Comparison of ENCODE assay signal across 1 cellular context in the genomic region with DNA sequence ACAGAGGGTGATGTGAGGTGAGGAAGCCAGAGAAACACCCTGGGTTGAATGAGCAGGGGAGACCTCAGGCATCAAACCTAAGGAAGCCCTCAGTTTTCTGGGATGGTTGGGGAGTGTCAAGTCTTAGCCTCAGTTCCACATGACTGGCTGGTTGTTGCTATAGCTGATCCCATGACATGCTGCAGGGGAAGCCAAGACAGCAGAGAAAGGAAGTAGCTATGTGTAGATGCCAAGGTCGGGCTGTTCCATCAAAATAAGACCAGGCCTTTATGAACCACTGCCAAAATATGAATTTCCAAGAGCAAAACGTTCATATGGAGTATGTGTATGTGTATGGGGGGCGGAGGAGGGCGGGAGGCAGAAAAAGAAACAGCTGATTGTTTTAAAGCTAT.
TF ChIP-seq lines count a peak whose summit lies in the region.

No MANE protein-coding gene starts in this region.

TF ChIP-seq in WTC11, 78 proteins besides CTCF, POLR2A, EP300 and RAD21 (continued from another document):
- TF ChIP-seq, protein P1, sequence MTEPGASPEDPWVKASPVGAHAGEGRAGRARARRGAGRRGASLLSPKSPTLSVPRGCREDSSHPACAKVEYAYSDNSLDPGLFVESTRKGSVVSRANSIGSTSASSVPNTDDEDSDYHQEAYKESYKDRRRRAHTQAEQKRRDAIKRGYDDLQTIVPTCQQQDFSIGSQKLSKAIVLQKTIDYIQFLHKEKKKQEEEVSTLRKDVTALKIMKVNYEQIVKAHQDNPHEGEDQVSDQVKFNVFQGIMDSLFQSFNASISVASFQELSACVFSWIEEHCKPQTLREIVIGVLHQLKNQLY (CRISPR knock-in tag; IDR thresholded peaks at IDR 0.05), result no peak
- no peak for TF ChIP-seq CREM (CRISPR knock-in tag; IDR thresholded peaks at IDR 0.05)
- TF ChIP-seq TEAD1 (CRISPR knock-in tag; IDR thresholded peaks at IDR 0.05), result no peak
- TF ChIP-seq ZNF423 (CRISPR knock-in tag; IDR thresholded peaks at IDR 0.05), result no peak
- no peak for TF ChIP-seq ESRRA (CRISPR knock-in tag; IDR thresholded peaks at IDR 0.05; ENCODE audit: borderline replicate concordance)
